Comparison of ENCODE assay signal across 1 cellular context in genomic region chr15:101470548-101471239, GRCh38.
TF ChIP-seq lines count a peak whose summit lies in the region.

No MANE protein-coding gene starts in this region.

TF ChIP-seq in HepG2, 621 proteins besides CTCF, POLR2A, EP300 and RAD21 (continued from another document):
- TF ChIP-seq IRF2 (CRISPR knock-in tag; IDR thresholded peaks at IDR 0.05), result no peak
